In the genomic region with DNA sequence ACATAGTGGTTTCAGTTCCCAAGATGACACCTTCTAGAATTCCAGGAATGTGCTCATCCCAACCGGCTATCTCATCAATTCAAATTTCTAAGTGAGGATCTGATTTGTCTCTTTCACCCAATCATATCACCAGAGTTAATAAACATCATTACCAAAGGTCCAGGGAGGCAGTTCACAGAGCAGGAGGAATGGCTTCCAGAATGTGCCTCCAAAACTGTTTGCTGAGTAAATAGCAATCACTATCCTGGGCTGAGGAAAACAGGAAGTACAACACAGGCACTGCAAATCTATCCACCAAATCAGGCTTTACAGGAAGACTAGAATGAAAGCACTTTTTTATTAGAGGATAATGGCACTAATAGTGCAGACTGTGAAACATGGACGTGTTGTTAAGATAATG, we compare ENCODE assay signal across 1 cellular context.
TF ChIP-seq lines count a peak whose summit lies in the region.

No MANE protein-coding gene starts in this region.

TF ChIP-seq in WTC11, 78 proteins besides CTCF, POLR2A, EP300 and RAD21 (continued from another document):
- TF ChIP-seq NR2C2 (CRISPR knock-in tag; IDR thresholded peaks at IDR 0.05) (no peak), CBFB (CRISPR knock-in tag; IDR thresholded peaks at IDR 0.05; ENCODE audit: low read depth) (no peak), ELF4 (CRISPR knock-in tag; IDR thresholded peaks at IDR 0.05; ENCODE audit: low read depth) (no peak), GABPB1 (CRISPR knock-in tag; IDR thresholded peaks at IDR 0.05) (no peak), ZNF396 (CRISPR knock-in tag; IDR thresholded peaks at IDR 0.05; ENCODE audit: borderline replicate concordance) (no peak), ESRRA (CRISPR knock-in tag; IDR thresholded peaks at IDR 0.05; ENCODE audit: borderline replicate concordance) (no peak), EMX1 (CRISPR knock-in tag; IDR thresholded peaks at IDR 0.05) (no peak), SP1 (CRISPR knock-in tag; conservative IDR thresholded peaks at IDR 0.05) (no peak)
